8 cellular contexts compared by ENCODE assay signal in the genomic region with DNA sequence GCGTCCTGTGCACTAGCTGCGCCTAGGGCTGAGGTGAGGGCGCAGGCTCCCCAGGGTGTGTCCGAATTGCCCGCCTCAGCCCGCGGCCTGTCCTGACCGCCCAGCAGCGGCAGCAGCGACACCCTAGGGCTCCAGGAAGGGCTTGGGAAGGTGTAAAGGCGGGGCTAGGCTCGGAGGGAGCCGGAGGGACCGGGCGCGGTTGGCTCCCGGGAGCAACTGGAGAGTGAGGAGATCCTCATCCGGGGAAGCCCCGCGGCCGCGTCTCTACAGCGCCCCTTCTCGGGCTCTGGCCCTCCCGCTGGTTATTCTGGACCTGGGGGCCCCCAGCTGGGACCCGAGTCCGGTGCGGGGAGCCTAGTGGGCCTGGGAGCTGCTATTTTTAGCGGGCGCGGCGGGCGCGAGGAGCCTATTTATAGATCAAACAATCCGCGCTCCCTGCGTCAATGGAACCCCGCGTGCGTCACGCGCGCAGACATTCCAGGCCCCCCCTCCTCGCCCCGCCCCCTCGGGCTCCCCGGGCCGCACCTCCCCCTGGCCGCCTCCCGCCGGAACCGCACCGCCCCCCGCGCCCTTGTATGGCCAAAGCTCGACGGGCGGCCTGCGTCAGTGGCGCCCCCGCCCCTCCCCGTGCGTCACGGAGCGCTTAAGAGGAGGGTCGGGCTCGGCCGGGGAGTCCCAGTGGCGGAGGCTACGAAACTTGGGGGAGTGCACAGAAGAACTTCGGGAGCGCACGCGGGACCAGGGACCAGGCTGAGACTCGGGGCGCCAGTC. TPM values are rescaled to one million over a fixed set of nuclear protein-coding genes. Genes with fewer than 3 reads are reported as not detected.
DNase-seq lines count a peak whose midpoint lies in the region; ATAC-seq and TF ChIP-seq lines count a peak whose summit lies in the region.

A gene (plus strand): TSS at position 672 of the 771 bp plus-strand sequence. CDS start 2,887 bp downstream, outside the sequence.

- H3K36me3 Mint-ChIP-seq in activated CD4-positive, alpha-beta T cell treated with anti-CD3 and anti-CD28 coated beads for 36 hours (ENCODE audit: low read depth): peaks cover 29% of the 10 kb centered on the region
- no peaks in the 10 kb centered on the region for H3K36me3 Mint-ChIP-seq in chondrocyte (ENCODE audit: low read depth)

- peak within 1 kb of the TSS; percentile 95 for H3K27ac ChIP-seq in layer of hippocampus (ENCODE audit: low read depth, low read length)

- CTCF ChIA-PET in activated CD4-positive, alpha-beta T cell treated with anti-CD3 and anti-CD28 coated beads for 36 hours (lab: Charles Lee): interaction anchor here (0.6 to 6.0 kb wide), 10 partner anchors 12 to 30 kb away, joined by 3 to 66 read pairs (median 4); a partner anchor contains a TSS

- H3K27me3 Mint-ChIP-seq in activated CD4-positive, alpha-beta T cell treated with anti-CD3 and anti-CD28 coated beads for 36 hours: no peaks in the 10 kb centered on the region
- H3K27me3 Mint-ChIP-seq in chondrocyte (ENCODE audit: low read depth): no peaks in the 10 kb centered on the region

- H3K9me3 Mint-ChIP-seq in activated CD4-positive, alpha-beta T cell treated with anti-CD3 and anti-CD28 coated beads for 36 hours (ENCODE audit: low read depth): no peaks in the 10 kb centered on the region
- no peaks in the 10 kb centered on the region for H3K9me3 Mint-ChIP-seq in chondrocyte (ENCODE audit: low read depth)

- ATAC-seq in GM18868 (IDR thresholded peaks at IDR 0.05; ENCODE audit: unreplicated experiment) (peak; percentile 86), HG03103 (IDR thresholded peaks at IDR 0.05; ENCODE audit: low read depth, unreplicated experiment) (peak; percentile 60)
- ATAC-seq in activated CD4-positive, alpha-beta T cell treated with anti-CD3 and anti-CD28 coated beads for 36 hours: peak; percentile 88

- H3K27ac Mint-ChIP-seq in activated CD4-positive, alpha-beta T cell treated with anti-CD3 and anti-CD28 coated beads for 36 hours: peak within 1 kb of the TSS; percentile 91
- H3K27ac Mint-ChIP-seq in chondrocyte (ENCODE audit: unreplicated experiment): peak within 1 kb of the TSS; percentile 89

- POLR2A ChIA-PET in activated CD4-positive, alpha-beta T cell treated with anti-CD3 and anti-CD28 coated beads for 36 hours (lab: Charles Lee): interaction anchor here (0.6 to 2.1 kb wide), 9 partner anchors 9 to 45 kb away, joined by 3 to 12 read pairs (median 3); a partner anchor contains a TSS

- intact Hi-C loops in activated CD4-positive, alpha-beta T cell treated with anti-CD3 and anti-CD28 coated beads for 36 hours (cut with DNase I, micrococcal nuclease): loop anchor here (1.0 kb wide), 8 partner anchors 14 to 955 kb away; a partner anchor contains a TSS

- H3K27me3 ChIP-seq in layer of hippocampus (ENCODE audit: control insufficient read depth, insufficient read depth, low read length): no peaks in the 10 kb centered on the region

- H3K4me3 Mint-ChIP-seq in activated CD4-positive, alpha-beta T cell treated with anti-CD3 and anti-CD28 coated beads for 36 hours: peak within 1 kb of the TSS; percentile 92
- peak within 1 kb of the TSS; percentile 73 for H3K4me3 Mint-ChIP-seq in chondrocyte (ENCODE audit: unreplicated experiment)

- H3K4me1 Mint-ChIP-seq in activated CD4-positive, alpha-beta T cell treated with anti-CD3 and anti-CD28 coated beads for 36 hours: peaks cover 38% of the 10 kb centered on the region
- H3K4me1 Mint-ChIP-seq in chondrocyte (ENCODE audit: low read depth): peaks cover 25% of the 10 kb centered on the region

- TF ChIP-seq CTCF in chondrocyte (IDR thresholded peaks at IDR 0.05): peak; percentile 48

- DNase-seq in AG08395 (ENCODE audit: low spot score): peak; percentile 98
- DNase-seq in NCI-H226: peak; percentile 90
- DNase-seq in activated CD4-positive, alpha-beta T cell treated with anti-CD3 and anti-CD28 coated beads for 36 hours: peak; percentile 100
- DNase-seq in chondrocyte (ENCODE audit: low spot score): no peak
- DNase-seq in stimulated activated CD4-positive, alpha-beta T cell treated with anti-CD3 and anti-CD28 coated beads, Interleukin-1b, Interleukin-23, amount 100 ng/mL, for 24 hours (ENCODE audit: low read depth in 4 of 4, low spot score in 1 of 4): peak; percentile 99

RNA-seq across cellular contexts. Expression of the gene that starts here (rescaled TPM):
- total RNA-seq in activated CD4-positive, alpha-beta T cell treated with anti-CD3 and anti-CD28 coated beads for 36 hours: 10 to 100 TPM; 69.4 to 72.8 TPM
- 5.7 to 7.6 TPM (median 7.3 TPM) in 3 replicates for total RNA-seq in chondrocyte
